Comparison of ENCODE assay signal across 21 cellular contexts in genomic region chr3:102511168-102511567, GRCh38.
"Had no signal": no experiment of that assay in that cellular context is flagged by ENCODE, and none has a peak within 500 bp of the region (broad histone marks: within the 10 kb centered on the region; RNA-seq: fewer than 3 reads in every experiment).

No MANE protein-coding gene starts in this region.

- DNase-seq: effector CD4-positive, alpha-beta T cell; endodermal cell; foreskin melanocyte; head of caudate nucleus; left colon; naive thymus-derived CD4-positive, alpha-beta T cell; psoas muscle; retina; right lobe of liver; spleen; stimulated activated CD4-positive, alpha-beta T cell treated with anti-CD3 and anti-CD28 coated beads, Interleukin-15, amount 100 ng/mL, for 24 hours; stimulated activated CD4-positive, alpha-beta T cell treated with anti-CD3 and anti-CD28 coated beads, Interleukin-1b, Interleukin-23, amount 100 ng/mL, for 48 hours; stimulated activated CD4-positive, alpha-beta T cell treated with anti-CD3 and anti-CD28 coated beads, Interleukin-4, amount 100 ng/mL, for 24 hours; testis had no signal

- H3K9me3 ChIP-seq: neutrophil, psoas muscle, right lobe of liver, testis had no signal

- H3K27me3 ChIP-seq: hepatocyte, neutrophil, right lobe of liver, spleen, testis had no signal

- H3K9me3 Mint-ChIP-seq: stimulated activated naive CD8-positive, alpha-beta T cell treated with anti-CD3 and anti-CD28 coated beads, Interleukin-15, Interleukin-2, amounts not matched to agents 100 ng/mL and 50 ng/mL, for 24 hours had no signal

- H3K36me3 ChIP-seq: neutrophil, right lobe of liver, spleen had no signal

- H2AFZ ChIP-seq: hepatocyte had no signal

- H3K4me1 ChIP-seq: psoas muscle, right lobe of liver, spleen, testis had no signal

- FAIRE-seq: endothelial cell of umbilical vein, urothelium cell line had no signal

- H3K4me3 Mint-ChIP-seq: endodermal cell; naive thymus-derived CD4-positive, alpha-beta T cell; stimulated activated memory B cell treated with anti-CD40 and anti-IgM and Interleukin-4, amounts not matched to agents 10 μg/mL and 1 μg/mL and 100 μg/mL, for 72 hours; stimulated activated naive CD8-positive, alpha-beta T cell treated with anti-CD3 and anti-CD28 coated beads, Interleukin-15, Interleukin-2, amounts not matched to agents 100 ng/mL and 50 ng/mL, for 24 hours had no signal

- H3K27ac Mint-ChIP-seq: endodermal cell; naive thymus-derived CD4-positive, alpha-beta T cell; stimulated activated memory B cell treated with anti-CD40 and anti-IgM and Interleukin-4, amounts not matched to agents 10 μg/mL and 1 μg/mL and 100 μg/mL, for 72 hours; stimulated activated naive CD8-positive, alpha-beta T cell treated with anti-CD3 and anti-CD28 coated beads, Interleukin-15, Interleukin-2, amounts not matched to agents 100 ng/mL and 50 ng/mL, for 24 hours had no signal

- H3K4me3 ChIP-seq: coronary artery, hepatocyte, psoas muscle, right lobe of liver, spleen, testis had no signal

- H3K79me2 ChIP-seq: hepatocyte had no signal

- H3K4me2 ChIP-seq: hepatocyte had no signal

- H3K36me3 Mint-ChIP-seq: naive thymus-derived CD4-positive, alpha-beta T cell; stimulated activated memory B cell treated with anti-CD40 and anti-IgM and Interleukin-4, amounts not matched to agents 10 μg/mL and 1 μg/mL and 100 μg/mL, for 72 hours had no signal

- H3K4me1 Mint-ChIP-seq: naive thymus-derived CD4-positive, alpha-beta T cell; stimulated activated memory B cell treated with anti-CD40 and anti-IgM and Interleukin-4, amounts not matched to agents 10 μg/mL and 1 μg/mL and 100 μg/mL, for 72 hours had no signal

- ATAC-seq: left colon; naive thymus-derived CD4-positive, alpha-beta T cell; psoas muscle; right lobe of liver; stimulated activated memory B cell treated with anti-CD40 and anti-IgM and Interleukin-4, amounts not matched to agents 10 μg/mL and 1 μg/mL and 100 μg/mL, for 72 hours had no signal

- H3K27ac ChIP-seq: coronary artery, hepatocyte, neutrophil, psoas muscle, right lobe of liver, spleen, testis had no signal
